In genomic region chrX:77910108-77910840, GRCh38 we compare ENCODE assay signal across 8 cellular contexts. TPM values are rescaled to one million over a fixed set of nuclear protein-coding genes. Genes with fewer than 3 reads are reported as not detected.
A peak's percentile ranks its signal among the peaks of the same experiment; 100 is the strongest.
DNase-seq lines count a peak whose midpoint lies in the region; ATAC-seq lines count a peak whose summit lies in the region.

Gene ATP7A (plus strand): TSS chrX:77910693. CDS start chrX:77971642, 60,949 bp downstream.

- no peaks in the 10 kb centered on the region for H3K27me3 ChIP-seq in endocrine pancreas (ENCODE audit: control insufficient read depth, insufficient read depth, low read length)

- WGBS in mesodermal cell (ENCODE audit: insufficient coverage in 2 of 2), 2 experiments: 0 to 100% methylated on average over 1 to 2 of the region's 36 CpGs

- H3K27ac ChIP-seq in mesodermal cell (ENCODE audit: low read depth, low read length, severe bottlenecking): peak within 1 kb of the TSS; percentile 49

- H3K36me3 ChIP-seq in endocrine pancreas (ENCODE audit: control insufficient read depth, insufficient read depth, low read length): no peaks in the 10 kb centered on the region
- H3K36me3 ChIP-seq in mesodermal cell (ENCODE audit: control insufficient read depth, insufficient read depth, low read length): no peaks in the 10 kb centered on the region

- peak; percentile 95 for ATAC-seq in GM21360 (IDR thresholded peaks at IDR 0.05; ENCODE audit: unreplicated experiment)

- H3K9me3 ChIP-seq in endocrine pancreas (ENCODE audit: control insufficient read depth, low read length): no peaks in the 10 kb centered on the region
- no peaks in the 10 kb centered on the region for H3K9me3 ChIP-seq in mesodermal cell (ENCODE audit: control insufficient read depth, low read length)

- H3K9ac ChIP-seq in endocrine pancreas (ENCODE audit: control insufficient read depth, insufficient read depth, low read length): peak within 1 kb of the TSS; percentile 22

- H3K4me3 ChIP-seq in endocrine pancreas (ENCODE audit: control insufficient read depth, insufficient read depth, low read length) (peak within 1 kb of the TSS; percentile 87), mesodermal cell (ENCODE audit: extremely low read depth, insufficient read depth, low read length, poor library complexity, severe bottlenecking) (peak within 1 kb of the TSS; percentile 47)

- H3K4me1 ChIP-seq in endocrine pancreas (ENCODE audit: control insufficient read depth, insufficient read depth, low read length) (peaks cover 5% of the 10 kb centered on the region), mesodermal cell (ENCODE audit: control insufficient read depth, insufficient read depth, low read length, poor library complexity, severe bottlenecking) (no peaks in the 10 kb centered on the region)

- DNase-seq in COR-L47 (lab: John Stamatoyannopoulos, UW) (peak; percentile 85), HT-29 (ENCODE audit: low spot score) (peak; percentile 87), NK-92 (lab: John Stamatoyannopoulos, UW; ENCODE audit: unreplicated experiment) (peak; percentile 47)
- DNase-seq in activated CD8-positive, alpha-beta memory T cell treated with anti-CD3 and anti-CD28 coated beads for 4 hours (ENCODE audit: low read depth in 2 of 2): peak; percentile 87 to 91
- peak; percentile 65 for DNase-seq in stimulated activated CD8-positive, alpha-beta memory T cell treated with anti-CD3 and anti-CD28 coated beads, Interleukin-15, amount 100 ng/mL, for 24 hours (ENCODE audit: low read depth)

RNA-seq across cellular contexts. Expression of gene ATP7A, which starts in this region (rescaled TPM):
- total RNA-seq in HT-29 (2014; rRNA removed; shearing (Covaris generic)): 5.2 and 5.4 TPM in 2 replicates
- 6.7 TPM for polyA plus RNA-seq in mesodermal cell (2013, experiment 1 of 2)
- 6.3 TPM for polyA plus RNA-seq in mesodermal cell (2013, experiment 2 of 2)

Comparison
In these comparisons a context has a peak if more than half of its experiments do, and no peak if none do; other contexts are left out.
1. Peak in every context shown above with its lines: DNase-seq, ATAC-seq, H3K4me3 ChIP-seq and H3K27ac ChIP-seq.